ENCODE assay signal across 6 cellular contexts in the genomic region with DNA sequence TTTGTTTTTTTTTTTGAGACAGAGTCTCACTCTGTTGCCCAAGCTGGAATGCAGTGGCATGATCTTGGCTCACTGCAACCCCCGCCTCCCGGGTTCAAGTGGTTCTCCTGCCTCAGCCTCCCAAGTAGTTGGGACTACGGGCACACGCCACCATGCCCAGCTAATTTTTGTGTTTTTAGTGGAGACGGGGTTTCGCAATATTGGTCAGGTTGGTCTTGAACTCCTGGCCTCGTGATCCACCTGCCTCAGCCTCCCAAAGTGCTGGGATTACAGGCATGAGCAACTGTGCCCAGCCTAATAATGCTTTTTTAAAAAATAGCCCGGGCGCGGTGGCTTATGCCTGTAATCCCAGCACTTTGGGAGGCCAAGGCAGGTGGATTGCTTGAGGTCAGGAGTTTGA. TPM values are rescaled to one million over a fixed set of nuclear protein-coding genes. Genes with fewer than 3 reads are reported as not detected.
DNase-seq lines count a peak whose midpoint lies in the region; ATAC-seq, FAIRE-seq and TF ChIP-seq lines count a peak whose summit lies in the region.
"Not testable (repeated sequence)": the region's sequence is repeated elsewhere in the genome, so short reads cannot be mapped to it uniquely, and the experiment has no call there.

No MANE protein-coding gene starts in this region.

- dilution Hi-C loops in IMR-90 (cut with HindIII; ENCODE audit: low sequenced_read_pairs, unreplicated experiment) = not testable (repeated sequence)

- H3K4me2 ChIP-seq in A549; IMR-90 (ENCODE audit: low read depth, low read length); H1 (ENCODE audit: insufficient read depth in 1 of 2, low read depth in 2 of 2, low read length in 2 of 2): not testable (repeated sequence)

- H3K23ac ChIP-seq in IMR-90 (ENCODE audit: low read depth, low read length); H1 (ENCODE audit: insufficient read length): not testable (repeated sequence)

- H2BK5ac ChIP-seq in IMR-90 (ENCODE audit: low read depth, low read length, poor library complexity, severe bottlenecking); H1 (ENCODE audit: low read depth, low read length): not testable (repeated sequence)

- in situ Hi-C loops in IMR-90 (cut with MboI; ENCODE audit: low sequenced_read_pairs) = not testable (repeated sequence)

- not testable (repeated sequence) for H3K9me1 ChIP-seq in IMR-90 (ENCODE audit: insufficient read depth, low read length)

- not testable (repeated sequence) for H3K4me1 ChIP-seq in A549; IMR-90 (ENCODE audit: control insufficient read depth, insufficient read depth, low read length); H1 (replicated peaks in 1 of 4; ENCODE audit: control insufficient read depth in 3 of 4, insufficient read depth in 4 of 4, low read length in 3 of 4); psoas muscle
- H3K4me1 ChIP-seq in right atrium auricular region = peaks cover 0 to 14% of the 10 kb centered on the region in 2 donors

- H4K91ac ChIP-seq in IMR-90 (ENCODE audit: insufficient read depth, low read depth, low read length); H1 (replicated peaks; ENCODE audit: insufficient read length, low read length): not testable (repeated sequence)

- CTCF ChIA-PET in A549 (lab: Yijun Ruan, JAX) (interaction anchor here (0.8 to 1.3 kb wide), 3 partner anchors 10 to 13 kb away, joined by 3 to 4 read pairs (median 3); no protein-coding TSS in a partner anchor), IMR-90 (lab: Yijun Ruan, JAX) (interaction anchor here (0.6 to 2.6 kb wide), 2 partner anchors 11 to 43 kb away, joined by 3 to 8 read pairs; no protein-coding TSS in a partner anchor), H1 (lab: Charles Lee; ENCODE audit: partially characterized antibody) (interaction anchor here (0.6 to 3.4 kb wide), 6 partner anchors 11 to 145 kb away, joined by 3 to 34 read pairs (median 3); no protein-coding TSS in a partner anchor)

- TF ChIP-seq CTCF in A549 (IDR thresholded peaks at IDR 0.05); IMR-90 (conservative IDR thresholded peaks at IDR 0.05; ENCODE audit: low read depth, low read length); VCaP (conservative IDR thresholded peaks at IDR 0.05); H1 (IDR thresholded peaks at IDR 0.05; ENCODE audit: control extremely low read depth in 1 of 3, insufficient read depth in 1 of 3, low read depth in 1 of 3, low read length in 3 of 3); right atrium auricular region (IDR thresholded peaks at IDR 0.05); psoas muscle (IDR thresholded peaks at IDR 0.05): not testable (repeated sequence)

- not testable (repeated sequence) for H3K56ac ChIP-seq in IMR-90 (ENCODE audit: extremely low read depth, insufficient read depth, low read length); H1 (replicated peaks; ENCODE audit: insufficient read length, low read depth, low read length)

- H4K20me1 ChIP-seq in IMR-90 (ENCODE audit: insufficient read depth, low read length); H1 (replicated peaks in 1 of 2; ENCODE audit: control insufficient read depth in 1 of 2, insufficient read depth in 2 of 2, low read length in 2 of 2): not testable (repeated sequence)

- not testable (repeated sequence) for H3K79me2 ChIP-seq in H1 (ENCODE audit: control insufficient read depth in 1 of 2, insufficient read depth in 2 of 2, low read length in 2 of 2)

- TF ChIP-seq EP300 in A549 (IDR thresholded peaks at IDR 0.05); H1 (IDR thresholded peaks at IDR 0.05; ENCODE audit: borderline replicate concordance in 1 of 2, low read depth in 2 of 2, low read length in 2 of 2): not testable (repeated sequence)

- H3K9me3 ChIP-seq in A549; IMR-90 (ENCODE audit: control insufficient read depth, insufficient read depth, low read length); H1 (ENCODE audit: insufficient read depth in 2 of 2, low read depth in 1 of 2, low read length in 1 of 2); right atrium auricular region; psoas muscle: not testable (repeated sequence)

- not testable (repeated sequence) for FAIRE-seq in A549 (lab: Jason Lieb, UNC); H1 (lab: Jason Lieb, UNC)

- H2AK9ac ChIP-seq in IMR-90 (replicated peaks; ENCODE audit: low read depth, low read length, poor library complexity) = not testable (repeated sequence)

- BruUV-seq in IMR-90 (replicated peaks; lab: Mats Ljungman, UMichigan) = not testable (repeated sequence)

- H2BK15ac ChIP-seq in IMR-90 (ENCODE audit: low read depth, low read length); H1 (ENCODE audit: low read length): not testable (repeated sequence)

- 92% methylated on average over 10 of the region's 10 CpGs for WGBS in A549 (ENCODE audit: missing lambda C conversion rate)
- WGBS in IMR-90 (ENCODE audit: extremely low coverage in 2 of 2, insufficient read length in 1 of 2), 2 experiments = 97% methylated on average over 6 of the region's 10 CpGs; no CpG with 5 or more reads in 1 of the 2 experiments
- WGBS in H1 (ENCODE audit: extremely low coverage in 1 of 2, insufficient coverage in 1 of 2, insufficient read length in 1 of 2, insufficient replicate concordance in 2 of 2, low coverage in 1 of 2, low lambda C conversion rate in 2 of 2, missing lambda C conversion rate in 1 of 2), 2 experiments = 96% methylated on average over 10 of the region's 10 CpGs; no CpG with 5 or more reads in 1 of the 2 experiments
- 74 to 90% (median 80%) methylated on average over 10 of the region's 10 CpGs for whole genome bisulfite sequencing in psoas muscle, 3 donors

- not testable (repeated sequence) for DNase-seq in A549 (ENCODE audit: low read depth in 1 of 2, low spot score in 1 of 2); IMR-90; H1 (ENCODE audit: low read depth in 1 of 2, low spot score in 2 of 2); right atrium auricular region (ENCODE audit: low spot score); psoas muscle

- not testable (repeated sequence) for H4K8ac ChIP-seq in IMR-90 (ENCODE audit: low read depth in 2 of 2, low read length in 2 of 2); H1 (ENCODE audit: extremely low read depth, insufficient read depth, low read length)

- not testable (repeated sequence) for H4K5ac ChIP-seq in IMR-90 (ENCODE audit: low read depth, low read length); H1 (ENCODE audit: insufficient read length, low read depth, low read length)

- H2AK5ac ChIP-seq in IMR-90 (ENCODE audit: low read depth, low read length); H1 (ENCODE audit: low read depth, low read length): not testable (repeated sequence)

- H3K36me3 ChIP-seq in IMR-90 (ENCODE audit: control insufficient read depth, insufficient read depth, low read length) = peaks cover 11% of the 10 kb centered on the region
- peaks cover 2 to 17% (median 6%) of the 10 kb centered on the region in 4 experiments; a peak in 6 of 8 replicates for H3K36me3 ChIP-seq in H1 (ENCODE audit: control insufficient read depth in 2 of 4, insufficient read depth in 4 of 4, low read length in 3 of 4)
- H3K36me3 ChIP-seq in right atrium auricular region = not testable (repeated sequence)
- peaks cover 0 to 37% of the 10 kb centered on the region in 2 donors for H3K36me3 ChIP-seq in psoas muscle (ENCODE audit: insufficient read depth in 1 of 2, low read depth in 1 of 2)

- TF ChIP-seq RAD21 in A549 (conservative IDR thresholded peaks at IDR 0.05 in 1 of 2, IDR thresholded peaks at IDR 0.05 in 1 of 2); IMR-90 (IDR thresholded peaks at IDR 0.05; ENCODE audit: low read length); H1 (IDR thresholded peaks at IDR 0.05 in 1 of 2, conservative IDR thresholded peaks at IDR 0.05 in 1 of 2; ENCODE audit: low read depth in 2 of 2, low read length in 2 of 2): not testable (repeated sequence)

- H3K18ac ChIP-seq in IMR-90 (ENCODE audit: low read depth, low read length); H1 (ENCODE audit: extremely low read depth, low read length): not testable (repeated sequence)

- not testable (repeated sequence) for H3K27me3 ChIP-seq in IMR-90 (ENCODE audit: control insufficient read depth, insufficient read depth, low read length); H1 (replicated peaks in 1 of 4; ENCODE audit: control insufficient read depth in 3 of 4, extremely low read depth in 1 of 4, insufficient read depth in 3 of 4, low read length in 3 of 4); right atrium auricular region; psoas muscle (ENCODE audit: insufficient read depth in 3 of 3, low read length in 2 of 3)

- TF ChIP-seq POLR2A in A549 (IDR thresholded peaks at IDR 0.05; ENCODE audit: low read length); IMR-90 (IDR thresholded peaks at IDR 0.05; ENCODE audit: low read depth, low read length); H1 (IDR thresholded peaks at IDR 0.05; ENCODE audit: control extremely low read depth in 1 of 2, low read depth in 2 of 2, low read length in 2 of 2): not testable (repeated sequence)

- H3K4ac ChIP-seq in IMR-90 (ENCODE audit: low read depth, low read length); H1 (replicated peaks; ENCODE audit: insufficient read length, low read depth, low read length): not testable (repeated sequence)

- not testable (repeated sequence) for H2BK12ac ChIP-seq in H1 (ENCODE audit: low read depth, low read length)

- not testable (repeated sequence) for H2BK120ac ChIP-seq in IMR-90 (ENCODE audit: low read depth, low read length); H1 (replicated peaks; ENCODE audit: low read depth, low read length)

- POLR2A ChIA-PET in A549 (lab: Yijun Ruan, JAX); IMR-90 (lab: Charles Lee; ENCODE audit: unreplicated experiment): not testable (repeated sequence)
- POLR2A ChIA-PET in H1 (lab: Charles Lee; ENCODE audit: partially characterized antibody) = interaction anchor here (0.7 kb wide), 1 partner anchor 192 kb away, joined by 4 read pairs; no protein-coding TSS in a partner anchor

- H3K9ac ChIP-seq in IMR-90 (ENCODE audit: low read depth, low read length); H1 (replicated peaks in 1 of 4; ENCODE audit: extremely low read depth in 1 of 4, low read depth in 3 of 4, low read length in 3 of 4): not testable (repeated sequence)

- H2AFZ ChIP-seq in IMR-90 (replicated peaks; ENCODE audit: low read length, poor library complexity); H1 (ENCODE audit: low read length): not testable (repeated sequence)

- H3K14ac ChIP-seq in IMR-90 (replicated peaks; ENCODE audit: low read depth, low read length); H1 (ENCODE audit: insufficient read length): not testable (repeated sequence)

- not testable (repeated sequence) for H2BK20ac ChIP-seq in IMR-90 (ENCODE audit: low read depth, low read length); H1 (ENCODE audit: low read length)

- H3K79me1 ChIP-seq in IMR-90 (ENCODE audit: low read depth in 1 of 2, low read length in 2 of 2); H1 (ENCODE audit: low read depth, low read length): not testable (repeated sequence)

- H3K27ac ChIP-seq in A549; IMR-90 (ENCODE audit: insufficient read depth, low read length); H1 (ENCODE audit: low read depth, low read length): not testable (repeated sequence)
- peak overlapping the region; percentile 42 for H3K27ac ChIP-seq in VCaP
- H3K27ac ChIP-seq in right atrium auricular region = peak overlapping the region; percentile 52 to 81
- H3K27ac ChIP-seq in psoas muscle = peak overlapping the region; percentile 70

- intact Hi-C loops in IMR-90 (cut with micrococcal nuclease); psoas muscle (cut with DNase I): not testable (repeated sequence)

- ATAC-seq in A549; IMR-90 (ENCODE audit: low read depth); psoas muscle: not testable (repeated sequence)

- H3K4me3 ChIP-seq in A549; IMR-90 (ENCODE audit: insufficient read depth, low read depth, low read length); H1 (ENCODE audit: extremely low read depth in 1 of 4, insufficient read depth in 2 of 4, low read depth in 3 of 4, low read length in 4 of 4); right atrium auricular region; psoas muscle: not testable (repeated sequence)

- H3K23me2 ChIP-seq in H1 (ENCODE audit: low read depth, low read length) = not testable (repeated sequence)

RNA-seq across cellular contexts. Expression of gene FNTB, which starts 44.6 kb away (rescaled TPM):
- 28.5 and 35.8 TPM in 2 replicates for polyA plus RNA-seq in A549 (2011; rRNA removed)
- 25.8 and 32.5 TPM in 2 replicates for polyA plus RNA-seq in A549 (2012; cell fraction: cytosol; rRNA removed)
- polyA plus RNA-seq in A549 (2012; cell fraction: nucleus; rRNA removed) = 45.2 TPM in 2 replicates
- 31.2 to 41.9 TPM (median 37.3 TPM) in 3 replicates for polyA plus RNA-seq in A549 (2017; fragmentation: RNase III; extraction: RNeasy Plus Mini Kit Qiagen cat#74134 plus additional on column Dnase treatment)
- polyA minus RNA-seq in A549 (2011; rRNA and poly(A)+ RNA removed) = 67.5 and 73.5 TPM in 2 replicates
- 8.1 and 9.9 TPM in 2 replicates for total RNA-seq in IMR-90 (2012; rRNA removed)
- 17.8 and 18.5 TPM in 2 replicates for polyA plus RNA-seq in IMR-90 (2012; rRNA removed)
- 11.6 and 15.5 TPM in 2 replicates for polyA plus RNA-seq in IMR-90 (2012; cell fraction: cytosol; rRNA removed)
- polyA plus RNA-seq in IMR-90 (2012; cell fraction: nucleus; rRNA removed; ENCODE audit: low replicate concordance) = 24.1 and 27.4 TPM in 2 replicates
- 13.8 and 16.0 TPM in 2 replicates for total RNA-seq in H1 (2021; fragmentation: NEBNext Ultra II Directional; extraction: Animal tissue kit (Norgen Biotek cat#: 25700))
- 19.3 and 20.7 TPM in 2 replicates for polyA plus RNA-seq in H1 (2011; rRNA removed)
- polyA plus RNA-seq in H1 (2011; cell fraction: cytosol; rRNA removed) = 21.8 TPM
- 30.2 TPM for polyA plus RNA-seq in H1 (2011; cell fraction: nucleus; rRNA removed)
- polyA plus RNA-seq in H1 (2012, experiment 1 of 2) = 12.4 to 17.8 TPM (median 16.1 TPM) in 4 replicates
- 16.3 TPM for polyA plus RNA-seq in H1 (2012, experiment 2 of 2)
- polyA plus RNA-seq in H1 (2013, experiment 1 of 2) = 9.0 TPM
- polyA plus RNA-seq in H1 (2013, experiment 2 of 2) = 8.3 TPM
- polyA minus RNA-seq in H1 (2011; rRNA and poly(A)+ RNA removed) = 30.5 and 33.3 TPM in 2 replicates
- 21.4 TPM for polyA minus RNA-seq in H1 (2011; cell fraction: cytosol; rRNA and poly(A)+ RNA removed)
- polyA minus RNA-seq in H1 (2011; cell fraction: nucleus; rRNA and poly(A)+ RNA removed) = 22.4 TPM
- total RNA-seq in right atrium auricular region = 10 to 100 TPM; 11.2 to 14.2 TPM
- total RNA-seq in psoas muscle = 10 to 100 TPM; 18.8 to 28.8 (median 20.1) TPM
- polyA plus RNA-seq in psoas muscle = 10 to 100 TPM; 10.2 to 25.4 (median 11.9) TPM

RNA-seq across cellular contexts. Expression of gene RAB15, which starts 59.2 kb away (rescaled TPM):
- polyA plus RNA-seq in A549 (2011; rRNA removed) (32.2 and 33.1 TPM in 2 replicates), A549 (2017; fragmentation: RNase III; extraction: RNeasy Plus Mini Kit Qiagen cat#74134 plus additional on column Dnase treatment) (27.1 to 35.1 TPM (median 31.6 TPM) in 3 replicates), IMR-90 (2012; rRNA removed) (7.0 and 7.8 TPM in 2 replicates), H1 (2011; rRNA removed) (38.8 and 63.4 TPM in 2 replicates), psoas muscle (1 to 10 TPM; 3.1 to 8.6 (median 3.3) TPM)
- 17.8 and 22.4 TPM in 2 replicates for polyA plus RNA-seq in A549 (2012; cell fraction: cytosol; rRNA removed)
- polyA plus RNA-seq in A549 (2012; cell fraction: nucleus; rRNA removed) = 37.9 and 39.8 TPM in 2 replicates
- polyA minus RNA-seq in A549 (2011; rRNA and poly(A)+ RNA removed) = 22.3 and 25.9 TPM in 2 replicates
- total RNA-seq in IMR-90 (2012; rRNA removed) (3.3 and 3.4 TPM in 2 replicates), right atrium auricular region (10 to 100 TPM in 1 of 2 donors, 1 to 10 TPM in 1; 9.8 to 69.0 TPM), psoas muscle (10 to 100 TPM; 18.0 to 61.9 (median 24.2) TPM)
- 4.5 and 5.1 TPM in 2 replicates for polyA plus RNA-seq in IMR-90 (2012; cell fraction: cytosol; rRNA removed)
- 15.7 and 20.4 TPM in 2 replicates for polyA plus RNA-seq in IMR-90 (2012; cell fraction: nucleus; rRNA removed; ENCODE audit: low replicate concordance)
- total RNA-seq in H1 (2021; fragmentation: NEBNext Ultra II Directional; extraction: Animal tissue kit (Norgen Biotek cat#: 25700)) = 58.1 and 59.2 TPM in 2 replicates
- 37.8 TPM for polyA plus RNA-seq in H1 (2011; cell fraction: cytosol; rRNA removed)
- polyA plus RNA-seq in H1 (2011; cell fraction: nucleus; rRNA removed) = 46.7 TPM
- polyA plus RNA-seq in H1 (2012, experiment 1 of 2) = 35.3 to 39.3 TPM (median 37.0 TPM) in 4 replicates
- 35.0 TPM for polyA plus RNA-seq in H1 (2012, experiment 2 of 2)
- 29.4 TPM for polyA plus RNA-seq in H1 (2013, experiment 1 of 2)
- polyA plus RNA-seq in H1 (2013, experiment 2 of 2) = 30.4 TPM
- polyA minus RNA-seq in H1 (2011; rRNA and poly(A)+ RNA removed) = 25.9 and 31.7 TPM in 2 replicates
- polyA minus RNA-seq in H1 (2011; cell fraction: cytosol; rRNA and poly(A)+ RNA removed) = 15.9 TPM
- 14.5 TPM for polyA minus RNA-seq in H1 (2011; cell fraction: nucleus; rRNA and poly(A)+ RNA removed)
